In genomic region chr12:24742378-24742777, GRCh38 we compare ENCODE assay signal across 8 cellular contexts.
A peak's percentile ranks its signal among the peaks of the same experiment; 100 is the strongest.
DNase-seq lines count a peak whose midpoint lies in the region; ATAC-seq and TF ChIP-seq lines count a peak whose summit lies in the region.

No MANE protein-coding gene starts in this region.

- intact Hi-C loops in left cardiac atrium (cut with DNase I): no loop called here

- H2AFZ ChIP-seq in MM.1S (ENCODE audit: low read length): no peak overlapping the region

- H3K9ac ChIP-seq in MM.1S (ENCODE audit: low read length): no peak overlapping the region

- no peaks in the 10 kb centered on the region for H3K79me2 ChIP-seq in MM.1S (ENCODE audit: low read length)

- H3K4me2 ChIP-seq in MM.1S (ENCODE audit: low read depth, low read length): no peak overlapping the region

- no peaks in the 10 kb centered on the region for H3F3A ChIP-seq in MM.1S (ENCODE audit: insufficient read depth, low read length)

- no peaks in the 10 kb centered on the region for H3K9me3 ChIP-seq in MM.1S (replicated peaks; ENCODE audit: insufficient read depth, low read length)

- in situ Hi-C loops in KBM-7 (cut with MboI; ENCODE audit: low pct_unique_long_range_greater_than_20kb, low sequenced_read_pairs): no loop called here

- TF ChIP-seq POLR2A in GM18505 (IDR thresholded peaks at IDR 0.05; ENCODE audit: borderline replicate concordance, extremely low read depth, insufficient read depth, insufficient read length): no peak

- no peaks in the 10 kb centered on the region for H3K4me1 ChIP-seq in MM.1S (ENCODE audit: low read length)

- no peak for TF ChIP-seq CTCF in MM.1S (IDR thresholded peaks at IDR 0.05; ENCODE audit: low read length)

- no peak overlapping the region for H3K27ac ChIP-seq in MM.1S (ENCODE audit: low read length)

- peak; percentile 94 for ATAC-seq in GM18505 (IDR thresholded peaks at IDR 0.05; ENCODE audit: unreplicated experiment)
- peak; percentile 79 for ATAC-seq in GM21529 (IDR thresholded peaks at IDR 0.05; ENCODE audit: unreplicated experiment)
- peak; percentile 55 to 78 for ATAC-seq in left cardiac atrium
- ATAC-seq in HG02840 (IDR thresholded peaks at IDR 0.05; ENCODE audit: low FRiP score, unreplicated experiment): no peak

- no peaks in the 10 kb centered on the region for H4K20me1 ChIP-seq in MM.1S (ENCODE audit: insufficient read depth, low read length)

- H3K36me3 ChIP-seq in MM.1S (replicated peaks; ENCODE audit: insufficient read depth, low read length): no peaks in the 10 kb centered on the region

- H3K9me2 ChIP-seq in MM.1S (replicated peaks; ENCODE audit: insufficient read depth, low read length): no peaks in the 10 kb centered on the region

- H3K27me3 ChIP-seq in MM.1S (replicated peaks; ENCODE audit: insufficient read depth, low read length): no peaks in the 10 kb centered on the region

- no peak overlapping the region for H3K4me3 ChIP-seq in MM.1S (ENCODE audit: low read length)

- DNase-seq in KBM-7 (peak; percentile 65), left cardiac atrium (no peak), SHP77 (lab: John Stamatoyannopoulos, UW) (no peak), MM.1S (no peak), iPS-NIHi11 (ENCODE audit: low spot score) (no peak)
